ENCODE assay signal across 9 cellular contexts in the genomic region with DNA sequence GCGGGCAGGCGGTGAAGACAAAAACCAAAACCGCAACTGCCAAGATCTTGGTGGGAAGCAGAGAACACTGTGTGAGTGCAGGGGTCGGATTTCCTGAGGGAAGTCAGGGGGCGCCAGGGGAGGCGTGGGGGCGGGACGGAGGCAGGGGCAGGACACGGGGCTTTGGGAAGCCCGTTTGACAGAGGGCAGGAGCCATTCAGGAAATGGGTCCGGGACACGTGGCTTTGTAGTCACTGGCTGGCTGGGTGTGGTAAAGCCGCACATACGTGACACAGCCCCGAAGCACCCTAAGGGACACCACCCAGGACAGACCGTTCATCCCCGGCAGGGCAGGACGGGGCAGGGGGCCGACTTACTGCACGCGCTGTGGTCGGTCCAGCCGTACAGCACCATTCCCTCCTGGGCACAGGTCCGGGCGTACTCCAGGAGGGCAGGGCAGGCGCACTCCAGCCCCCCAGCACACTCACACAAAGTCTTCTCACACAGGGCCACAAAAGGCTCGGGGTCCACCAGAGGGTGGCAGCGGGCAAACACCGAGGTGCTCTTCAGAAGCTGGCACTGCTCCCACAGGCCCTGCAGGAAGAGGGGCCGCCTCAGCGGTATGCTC. TPM values are rescaled to one million over a fixed set of nuclear protein-coding genes. Genes with fewer than 3 reads are reported as not detected.
DNase-seq lines count a peak whose midpoint lies in the region; ATAC-seq and TF ChIP-seq lines count a peak whose summit lies in the region.
"Had no signal": no experiment of that assay in that cellular context is flagged by ENCODE, and none has a peak within 500 bp of the region (broad histone marks: within the 10 kb centered on the region; RNA-seq: fewer than 3 reads in every experiment).

No MANE protein-coding gene starts in this region.

- no peaks in the 10 kb centered on the region for H4K20me1 ChIP-seq in BLaER1 treated with 17β-estradiol and CSF1 and Interleukin-3, amounts not matched to agents 10 nM and 100 nM

- no peak for ATAC-seq in HG03342 (IDR thresholded peaks at IDR 0.05; ENCODE audit: unreplicated experiment)

- H3K4me3 Mint-ChIP-seq in neural crest cell = no peak overlapping the region

- no peaks in the 10 kb centered on the region for H3K27me3 ChIP-seq in BLaER1 treated with 17β-estradiol and CSF1 and Interleukin-3, amounts not matched to agents 10 nM and 100 nM
- H3K27me3 ChIP-seq in SJSA1 (replicated peaks) (no peaks in the 10 kb centered on the region), duodenal mucosa (ENCODE audit: control insufficient read depth in 1 of 2, insufficient read depth in 2 of 2, low read length in 2 of 2) (peaks cover 0 to 5% of the 10 kb centered on the region in 2 donors)

- H3K4me1 ChIP-seq in BLaER1 treated with 17β-estradiol and CSF1 and Interleukin-3, amounts not matched to agents 10 nM and 100 nM = peaks cover 62 to 76% (median 70%) of the 10 kb centered on the region in 10 experiments
- H3K4me1 ChIP-seq in SJSA1 (replicated peaks) (peaks cover 66% of the 10 kb centered on the region), duodenal mucosa (ENCODE audit: control insufficient read depth in 1 of 2, insufficient read depth in 2 of 2, low read length in 2 of 2) (peaks cover 19 to 21% of the 10 kb centered on the region in 2 donors)

- peak in 1 of 2 experiments; percentile 65 for DNase-seq in SJSA1 (ENCODE audit: low read depth in 1 of 2, low spot score in 2 of 2)
- no peak for DNase-seq in neural crest cell (ENCODE audit: low read depth, low spot score)
- no peak for DNase-seq in globus pallidus (ENCODE audit: low spot score)
- DNase-seq in amniotic stem cell (lab: John Stamatoyannopoulos, UW) = no peak
- DNase-seq in NCI-H1436 treated with DMSO at 0.1 percent for 48 hours (lab: John Stamatoyannopoulos, UW) = no peak
- DNase-seq: NCI-H1694 treated with DMSO at 0.1 percent for 48 hours had no signal

- H3K4me1 Mint-ChIP-seq in neural crest cell = peaks cover 12% of the 10 kb centered on the region

- H3K9me3 ChIP-seq in BLaER1 treated with 17β-estradiol and CSF1 and Interleukin-3, amounts not matched to agents 10 nM and 100 nM (replicated peaks in 1 of 11) = no peaks in the 10 kb centered on the region
- H3K9me3 ChIP-seq in SJSA1 (replicated peaks) = no peaks in the 10 kb centered on the region
- no peaks in the 10 kb centered on the region for H3K9me3 ChIP-seq in duodenal mucosa (ENCODE audit: control insufficient read depth in 1 of 2, low read length in 2 of 2)

- H3K9ac ChIP-seq in BLaER1 treated with 17β-estradiol and CSF1 and Interleukin-3, amounts not matched to agents 10 nM and 100 nM = peak overlapping the region; percentile 57 to 79 (median 72)
- no peak overlapping the region for H3K9ac ChIP-seq in duodenal mucosa (ENCODE audit: low read depth in 1 of 2, low read length in 2 of 2)

- H3K27me3 Mint-ChIP-seq in neural crest cell (ENCODE audit: low read depth) = peaks cover 8% of the 10 kb centered on the region

- H3K4me2 ChIP-seq in BLaER1 treated with 17β-estradiol and CSF1 and Interleukin-3, amounts not matched to agents 10 nM and 100 nM = peak overlapping the region; percentile 92 to 100 (median 95)

- no peak for TF ChIP-seq CTCF in neural crest cell (conservative IDR thresholded peaks at IDR 0.05)

- peak overlapping the region; percentile 59 for H3K27ac Mint-ChIP-seq in neural crest cell (ENCODE audit: unreplicated experiment)

- no peaks in the 10 kb centered on the region for H3K36me3 Mint-ChIP-seq in neural crest cell (ENCODE audit: low read depth)

- H3K36me3 ChIP-seq in BLaER1 treated with 17β-estradiol and CSF1 and Interleukin-3, amounts not matched to agents 10 nM and 100 nM = no peaks in the 10 kb centered on the region
- H3K36me3 ChIP-seq in SJSA1 (no peaks in the 10 kb centered on the region), duodenal mucosa (ENCODE audit: control insufficient read depth in 1 of 2, insufficient read depth in 2 of 2, low read length in 2 of 2) (no peaks in the 10 kb centered on the region)

- H3K27ac ChIP-seq in BLaER1 treated with 17β-estradiol and CSF1 and Interleukin-3, amounts not matched to agents 10 nM and 100 nM = peak overlapping the region; percentile 2 to 78 (median 75); a peak in 20 of 22 replicates
- H3K27ac ChIP-seq in SJSA1 = peak overlapping the region; percentile 59
- H3K27ac ChIP-seq in duodenal mucosa (ENCODE audit: low read depth, low read length) = no peak overlapping the region

- H3K4me3 ChIP-seq in BLaER1 treated with 17β-estradiol and CSF1 and Interleukin-3, amounts not matched to agents 10 nM and 100 nM = peak overlapping the region; percentile 32 to 67 (median 53); a peak in 19 of 20 replicates
- H3K4me3 ChIP-seq in SJSA1 = no peak overlapping the region
- peak overlapping the region; percentile 33 to 42 for H3K4me3 ChIP-seq in duodenal mucosa (ENCODE audit: low read depth in 1 of 2, low read length in 2 of 2)

- no peaks in the 10 kb centered on the region for H3K9me3 Mint-ChIP-seq in neural crest cell

RNA-seq across cellular contexts. Expression of gene VWF, which starts 49.4 kb away (rescaled TPM):
- total RNA-seq in SJSA1 (2014; rRNA removed; shearing (Covaris generic)) = 0.09 and 0.50 TPM in 2 replicates
- 0.02 and 0.21 TPM in 2 replicates for total RNA-seq in neural crest cell

Comparison
In these comparisons a context has a peak if more than half of its experiments do, and no peak if none do; other contexts are left out.
1. H3K9ac ChIP-seq: peak in BLaER1 treated with 17β-estradiol and CSF1 and Interleukin-3, amounts not matched to agents 10 nM and 100 nM (11 of 11); none in duodenal mucosa (0 of 2).